ENCODE assay signal across 8 cellular contexts in the genomic region with DNA sequence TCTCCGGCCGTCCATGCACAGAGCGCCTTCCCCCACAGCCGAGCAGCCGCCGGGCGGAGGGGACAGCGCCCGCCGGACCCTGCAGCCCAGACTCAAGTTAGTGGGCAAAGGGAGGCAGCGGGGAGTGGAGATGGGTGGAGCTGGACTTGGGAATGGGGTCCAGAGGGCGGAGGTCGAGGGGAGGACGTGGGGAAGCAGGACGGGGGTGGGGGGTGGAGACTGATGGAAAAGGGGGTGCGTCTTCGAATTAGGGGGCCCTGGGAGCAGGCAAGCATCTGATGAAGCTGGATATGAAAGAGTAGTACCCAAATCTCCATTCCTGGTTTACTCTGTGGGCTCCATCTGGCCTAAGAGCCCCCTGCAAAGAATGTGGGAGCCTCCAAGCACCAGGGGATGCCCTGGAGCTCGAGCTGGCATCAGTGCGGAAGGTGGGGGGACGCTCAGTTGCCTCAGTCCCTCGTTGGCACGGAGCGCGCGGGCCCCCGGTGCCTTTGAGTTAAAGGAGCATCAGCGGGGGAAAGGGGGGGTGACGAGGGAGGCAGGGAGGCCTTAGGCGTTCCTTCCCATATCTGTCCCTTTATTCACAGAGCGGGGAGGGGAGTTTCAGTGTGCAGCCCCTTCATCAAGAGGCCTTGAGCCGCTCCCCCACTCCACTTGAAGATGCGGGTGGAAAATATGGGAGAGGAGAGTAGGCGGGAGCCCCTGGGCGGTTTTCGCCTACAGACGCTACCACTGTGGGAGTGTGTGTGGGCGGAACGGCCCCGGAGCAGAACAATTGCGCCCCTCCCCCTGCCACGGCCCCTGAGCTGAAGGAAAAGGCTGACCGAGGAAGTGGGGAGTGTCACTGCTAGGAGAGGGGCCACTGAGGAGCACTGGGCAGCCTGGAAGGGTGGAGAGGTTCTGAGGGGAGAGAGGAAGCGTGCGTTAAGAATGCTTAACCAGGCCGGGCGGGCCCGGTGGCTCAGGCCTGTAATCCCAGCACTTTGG. TPM values are rescaled to one million over a fixed set of nuclear protein-coding genes. Genes with fewer than 3 reads are reported as not detected.
DNase-seq lines count a peak whose midpoint lies in the region; ATAC-seq, FAIRE-seq and TF ChIP-seq lines count a peak whose summit lies in the region.

No MANE protein-coding gene starts in this region.

- H3K4me1 ChIP-seq in astrocyte (ENCODE audit: insufficient read depth, low read length): peaks cover 57% of the 10 kb centered on the region

- peaks cover 52% of the 10 kb centered on the region for H3K79me2 ChIP-seq in astrocyte (ENCODE audit: insufficient read depth, low read length)

- peaks cover 15% of the 10 kb centered on the region for H3K36me3 Mint-ChIP-seq in astrocyte (ENCODE audit: low read depth, unreplicated experiment)
- H3K36me3 Mint-ChIP-seq in progenitor cell of endocrine pancreas (ENCODE audit: insufficient read depth): peaks cover 5% of the 10 kb centered on the region

- peak overlapping the region; percentile 60 for H3K27ac Mint-ChIP-seq in astrocyte (ENCODE audit: unreplicated experiment)
- H3K27ac Mint-ChIP-seq in progenitor cell of endocrine pancreas: peak overlapping the region; percentile 84

- H3K9me3 Mint-ChIP-seq in astrocyte (ENCODE audit: unreplicated experiment): no peaks in the 10 kb centered on the region
- H3K9me3 Mint-ChIP-seq in progenitor cell of endocrine pancreas (ENCODE audit: low read depth): no peaks in the 10 kb centered on the region

- H3K4me3 Mint-ChIP-seq in astrocyte (ENCODE audit: unreplicated experiment): peak overlapping the region; percentile 98
- peak overlapping the region; percentile 79 for H3K4me3 Mint-ChIP-seq in progenitor cell of endocrine pancreas (ENCODE audit: low read depth)

- intact Hi-C loops in left ventricle myocardium superior (cut with micrococcal nuclease): no loop called here

- H2AFZ ChIP-seq in astrocyte (ENCODE audit: low read depth, low read length): peak overlapping the region; percentile 58

- H3K27me3 Mint-ChIP-seq in astrocyte (ENCODE audit: low read depth, unreplicated experiment) (no peaks in the 10 kb centered on the region), progenitor cell of endocrine pancreas (no peaks in the 10 kb centered on the region)

- H3K4me1 Mint-ChIP-seq in astrocyte (ENCODE audit: low read depth, unreplicated experiment) (peaks cover 35% of the 10 kb centered on the region), progenitor cell of endocrine pancreas (ENCODE audit: low read depth) (peaks cover 37% of the 10 kb centered on the region)

- ATAC-seq in left ventricle myocardium superior (peak; percentile 7), HG03432 (IDR thresholded peaks at IDR 0.05; ENCODE audit: unreplicated experiment) (no peak)

- TF ChIP-seq CTCF in astrocyte (IDR thresholded peaks at IDR 0.05; ENCODE audit: insufficient read depth, low read depth, low read length) (no peak), progenitor cell of endocrine pancreas (IDR thresholded peaks at IDR 0.05; ENCODE audit: unreplicated experiment) (no peak)

- H3K9me3 ChIP-seq in astrocyte (ENCODE audit: insufficient read depth, low read depth, low read length): no peaks in the 10 kb centered on the region

- no peak for FAIRE-seq in astrocyte (lab: Jason Lieb, UNC)

- H3K4me2 ChIP-seq in astrocyte (ENCODE audit: low read length): peak overlapping the region; percentile 99

- peak overlapping the region; percentile 93 for H3K4me3 ChIP-seq in astrocyte (ENCODE audit: insufficient read depth, low read depth, low read length)

- H4K20me1 ChIP-seq in astrocyte (ENCODE audit: insufficient read depth, low read length): peaks cover 47% of the 10 kb centered on the region

- H3K27ac ChIP-seq in astrocyte (ENCODE audit: low read depth, low read length): peak overlapping the region; percentile 75

- in situ Hi-C loops in SK-MEL-5 (cut with HindIII; ENCODE audit: low pct_unique_long_range_greater_than_20kb, low sequenced_read_pairs): no loop called here

- peak; percentile 21 for DNase-seq in NCI-H2171 treated with DMSO at 0.1 percent for 48 hours (lab: John Stamatoyannopoulos, UW)
- DNase-seq in NCI-H2171 (lab: John Stamatoyannopoulos, UW): no peak
- DNase-seq in SK-MEL-5 (ENCODE audit: low read depth, low spot score): peak; percentile 56
- peak; percentile 36 for DNase-seq in astrocyte (ENCODE audit: low read depth)
- DNase-seq in left ventricle myocardium superior: peak; percentile 85
- DNase-seq in progenitor cell of endocrine pancreas (ENCODE audit: low spot score, unreplicated experiment): no peak
- no peak for DNase-seq in mesenteric fat pad (ENCODE audit: low spot score)

- H3K9ac ChIP-seq in astrocyte (ENCODE audit: low read length): peak overlapping the region; percentile 94

- H3K27me3 ChIP-seq in astrocyte (ENCODE audit: insufficient read depth, low read length): no peaks in the 10 kb centered on the region

- peaks cover 15% of the 10 kb centered on the region for H3K36me3 ChIP-seq in astrocyte (ENCODE audit: insufficient read depth, low read length)

RNA-seq across cellular contexts. Expression of gene NAB2, which starts 0.6 kb away (rescaled TPM):
- total RNA-seq in SK-MEL-5 (2014; rRNA removed; shearing (Covaris generic)): 74.0 and 79.0 TPM in 2 replicates
- polyA plus RNA-seq in SK-MEL-5 (2015; cell fraction: cytosol; rRNA removed): 62.1 and 63.5 TPM in 2 replicates
- polyA plus RNA-seq in SK-MEL-5 (2015; cell fraction: nucleus; rRNA removed): 35.8 and 46.9 TPM in 2 replicates
- 36.6 and 37.8 TPM in 2 replicates for total RNA-seq in astrocyte
- 10.9 TPM for total RNA-seq in left ventricle myocardium superior
- 13.4 and 13.8 TPM in 2 replicates for total RNA-seq in progenitor cell of endocrine pancreas
- 22.1 TPM for total RNA-seq in mesenteric fat pad

RNA-seq across cellular contexts. Expression of gene NEMP1, which starts 11.0 kb away (rescaled TPM):
- total RNA-seq in SK-MEL-5 (2014; rRNA removed; shearing (Covaris generic)): 30.5 and 30.9 TPM in 2 replicates
- 23.9 and 29.8 TPM in 2 replicates for polyA plus RNA-seq in SK-MEL-5 (2015; cell fraction: cytosol; rRNA removed)
- 47.4 and 57.7 TPM in 2 replicates for polyA plus RNA-seq in SK-MEL-5 (2015; cell fraction: nucleus; rRNA removed)
- total RNA-seq in astrocyte (9.4 and 10.6 TPM in 2 replicates), left ventricle myocardium superior (3.7 TPM), progenitor cell of endocrine pancreas (24.2 and 26.5 TPM in 2 replicates), mesenteric fat pad (8.6 TPM)

RNA-seq across cellular contexts. Expression of gene STAT6, which starts 21.6 kb away (rescaled TPM):
- total RNA-seq in SK-MEL-5 (2014; rRNA removed; shearing (Covaris generic)): 39.6 and 39.7 TPM in 2 replicates
- polyA plus RNA-seq in SK-MEL-5 (2015; cell fraction: cytosol; rRNA removed): 59.1 and 79.1 TPM in 2 replicates
- 236 and 242 TPM in 2 replicates for polyA plus RNA-seq in SK-MEL-5 (2015; cell fraction: nucleus; rRNA removed)
- total RNA-seq in astrocyte (33.8 and 36.2 TPM in 2 replicates), left ventricle myocardium superior (46.1 TPM), progenitor cell of endocrine pancreas (130 and 136 TPM in 2 replicates), mesenteric fat pad (164 TPM)

RNA-seq across cellular contexts. Expression of gene LRP1, which starts 38.7 kb away (rescaled TPM):
- total RNA-seq in SK-MEL-5 (2014; rRNA removed; shearing (Covaris generic)): 4.2 and 6.4 TPM in 2 replicates
- 23.5 and 28.3 TPM in 2 replicates for polyA plus RNA-seq in SK-MEL-5 (2015; cell fraction: cytosol; rRNA removed)
- 24.9 and 26.7 TPM in 2 replicates for polyA plus RNA-seq in SK-MEL-5 (2015; cell fraction: nucleus; rRNA removed)
- 369 and 397 TPM in 2 replicates for total RNA-seq in astrocyte
- 108 TPM for total RNA-seq in left ventricle myocardium superior
- 93.4 and 95.7 TPM in 2 replicates for total RNA-seq in progenitor cell of endocrine pancreas
- total RNA-seq in mesenteric fat pad: 954 TPM

RNA-seq across cellular contexts. Expression of gene MYO1A, which starts 39.6 kb away (rescaled TPM):
- not detected in 2 replicates for total RNA-seq in SK-MEL-5 (2014; rRNA removed; shearing (Covaris generic))
- not detected in 2 replicates for polyA plus RNA-seq in SK-MEL-5 (2015; cell fraction: cytosol; rRNA removed)
- 0.23 TPM in 1 of 2 replicates, not detected in the other for polyA plus RNA-seq in SK-MEL-5 (2015; cell fraction: nucleus; rRNA removed)
- 0.34 TPM in 1 of 2 replicates, not detected in the other for total RNA-seq in astrocyte
- not detected for total RNA-seq in left ventricle myocardium superior
- 1.2 and 1.6 TPM in 2 replicates for total RNA-seq in progenitor cell of endocrine pancreas
- 3.6 TPM for total RNA-seq in mesenteric fat pad

Comparison
In these comparisons a context has a peak if more than half of its experiments do, and no peak if none do; other contexts are left out.
1. DNase-seq: peak in NCI-H2171 treated with DMSO at 0.1 percent for 48 hours (single experiment), SK-MEL-5 (single experiment), astrocyte (single experiment) and left ventricle myocardium superior (single experiment); none in NCI-H2171 (single experiment), progenitor cell of endocrine pancreas (single experiment) and mesenteric fat pad (single experiment).